In genomic region chr2:64980192-64980591, GRCh38 we compare ENCODE assay signal across 16 cellular contexts. TPM values are rescaled to one million over a fixed set of nuclear protein-coding genes. Genes with fewer than 3 reads are reported as not detected.
DNase-seq lines count a peak whose midpoint lies in the region; FAIRE-seq and TF ChIP-seq lines count a peak whose summit lies in the region.
"Had no signal": no experiment of that assay in that cellular context is flagged by ENCODE, and none has a peak within 500 bp of the region (broad histone marks: within the 10 kb centered on the region; RNA-seq: fewer than 3 reads in every experiment).

No MANE protein-coding gene starts in this region.

- no peak overlapping the region for H3K9ac ChIP-seq in parathyroid adenoma

- DNase-seq in GM12891 (ENCODE audit: insufficient read length, low spot score) = no peak
- peak; percentile 46 for DNase-seq in MV-4-11 (lab: John Stamatoyannopoulos, UW)
- DNase-seq in activated T-helper 2 cell treated with anti-CD3 and anti-CD28 coated beads, Interferon-gamma antibody, Interleukin-2, Interleukin-4, amounts not matched to agents 10 μg/mL and 5 μg/mL and 100 μg/mL, durations not matched to agents 14 hours and 24 hours and 36 hours (ENCODE audit: low spot score) = no peak
- no peak for DNase-seq in NCI-H2029 (lab: John Stamatoyannopoulos, UW)
- no peak for DNase-seq in activated CD4-positive, alpha-beta T cell treated with anti-CD3 and anti-CD28 coated beads, Interleukin-2, amount 50 U/mL, for 4 hours
- DNase-seq in activated T-cell treated with anti-CD3 and anti-CD28 coated beads, Interleukin-2, amount 50 U/mL, for 1 hour = no peak
- no peak for DNase-seq in activated T-cell treated with anti-CD3 and anti-CD28 coated beads, Interleukin-2, amount 50 U/mL, for 24 hours
- DNase-seq: CD8-positive, alpha-beta memory T cell; NCI-H446 treated with DMSO at 0.1 percent for 48 hours; NK-92 treated with Interleukin-12 subunit alpha and Interleukin-12 subunit beta, amount 100 ng/mL, for 24 hours; OCI-M1; Right ventricle myocardium superior had no signal

- FAIRE-seq in GM12891 (lab: Jason Lieb, UNC) = no peak
- FAIRE-seq: K562, RCC 7860 had no signal

- intact Hi-C loops in activated T-helper 2 cell treated with anti-CD3 and anti-CD28 coated beads, Interferon-gamma antibody, Interleukin-2, Interleukin-4, amounts not matched to agents 10 μg/mL and 5 μg/mL and 100 μg/mL, durations not matched to agents 14 hours and 24 hours and 36 hours (cut with micrococcal nuclease) = loop anchor here (5.0 to 10.0 kb wide), 3 partner anchors 245 to 768 kb away; partner anchors contain the start of gene SPRED2

- peak overlapping the region; percentile 10 for H3K27ac Mint-ChIP-seq in activated T-helper 2 cell treated with anti-CD3 and anti-CD28 coated beads, Interferon-gamma antibody, Interleukin-2, Interleukin-4, amounts not matched to agents 10 μg/mL and 5 μg/mL and 100 μg/mL, durations not matched to agents 14 hours and 24 hours and 36 hours
- no peak overlapping the region for H3K27ac Mint-ChIP-seq in activated T-cell treated with anti-CD3 and anti-CD28 coated beads, Interleukin-2, amount 50 U/mL, for 24 hours
- H3K27ac Mint-ChIP-seq: CD8-positive, alpha-beta memory T cell; T-helper 1 cell treated with Interleukin-12 subunit alpha and Interleukin-12 subunit beta and Interleukin-4 antibody, amounts not matched to agents 30 μg/mL and 1 μg/mL, for 36 hours had no signal

- H3K4me2 ChIP-seq in parathyroid adenoma (ENCODE audit: low read length) = no peak overlapping the region

- H2AFZ ChIP-seq in parathyroid adenoma = peak overlapping the region; percentile 13

- H3K9me3 Mint-ChIP-seq in activated T-helper 2 cell treated with anti-CD3 and anti-CD28 coated beads, Interferon-gamma antibody, Interleukin-2, Interleukin-4, amounts not matched to agents 10 μg/mL and 5 μg/mL and 100 μg/mL, durations not matched to agents 14 hours and 24 hours and 36 hours = no peaks in the 10 kb centered on the region
- no peaks in the 10 kb centered on the region for H3K9me3 Mint-ChIP-seq in activated T-cell treated with anti-CD3 and anti-CD28 coated beads, Interleukin-2, amount 50 U/mL, for 24 hours
- H3K9me3 Mint-ChIP-seq: CD8-positive, alpha-beta memory T cell; T-helper 1 cell treated with Interleukin-12 subunit alpha and Interleukin-12 subunit beta and Interleukin-4 antibody, amounts not matched to agents 30 μg/mL and 1 μg/mL, for 36 hours had no signal

- H3K4me3 ChIP-seq in parathyroid adenoma (ENCODE audit: low read depth, low read length) = no peak overlapping the region
- H3K4me3 ChIP-seq: K562 had no signal

- no peak overlapping the region for H3K27ac ChIP-seq in parathyroid adenoma

- TF ChIP-seq CTCF in parathyroid adenoma (IDR thresholded peaks at IDR 0.05) = no peak

- peaks cover 59% of the 10 kb centered on the region for H3K4me1 Mint-ChIP-seq in activated T-helper 2 cell treated with anti-CD3 and anti-CD28 coated beads, Interferon-gamma antibody, Interleukin-2, Interleukin-4, amounts not matched to agents 10 μg/mL and 5 μg/mL and 100 μg/mL, durations not matched to agents 14 hours and 24 hours and 36 hours (ENCODE audit: low read depth)
- H3K4me1 Mint-ChIP-seq in activated T-cell treated with anti-CD3 and anti-CD28 coated beads, Interleukin-2, amount 50 U/mL, for 24 hours (ENCODE audit: low read depth) = peaks cover 17% of the 10 kb centered on the region
- H3K4me1 Mint-ChIP-seq: CD8-positive, alpha-beta memory T cell had no signal

- H3K9me3 ChIP-seq in parathyroid adenoma (ENCODE audit: control insufficient read depth, low read length) = no peaks in the 10 kb centered on the region

- H3K36me3 ChIP-seq in parathyroid adenoma (ENCODE audit: control insufficient read depth, insufficient read depth, low read length) = no peaks in the 10 kb centered on the region

- peaks cover 6% of the 10 kb centered on the region for H3K4me1 ChIP-seq in parathyroid adenoma

- H3K36me3 Mint-ChIP-seq in activated T-helper 2 cell treated with anti-CD3 and anti-CD28 coated beads, Interferon-gamma antibody, Interleukin-2, Interleukin-4, amounts not matched to agents 10 μg/mL and 5 μg/mL and 100 μg/mL, durations not matched to agents 14 hours and 24 hours and 36 hours (ENCODE audit: low read depth) = peaks cover 6% of the 10 kb centered on the region
- no peaks in the 10 kb centered on the region for H3K36me3 Mint-ChIP-seq in activated T-cell treated with anti-CD3 and anti-CD28 coated beads, Interleukin-2, amount 50 U/mL, for 24 hours (ENCODE audit: low read depth)
- H3K36me3 Mint-ChIP-seq: CD8-positive, alpha-beta memory T cell had no signal

- H3K27me3 Mint-ChIP-seq in activated T-helper 2 cell treated with anti-CD3 and anti-CD28 coated beads, Interferon-gamma antibody, Interleukin-2, Interleukin-4, amounts not matched to agents 10 μg/mL and 5 μg/mL and 100 μg/mL, durations not matched to agents 14 hours and 24 hours and 36 hours (ENCODE audit: low read depth) = peaks cover 12% of the 10 kb centered on the region
- no peaks in the 10 kb centered on the region for H3K27me3 Mint-ChIP-seq in activated T-cell treated with anti-CD3 and anti-CD28 coated beads, Interleukin-2, amount 50 U/mL, for 24 hours

- TF ChIP-seq POLR2A in GM12891 (IDR thresholded peaks at IDR 0.05; ENCODE audit: low read depth, low read length) = no peak

- H3K79me2 ChIP-seq in parathyroid adenoma = no peaks in the 10 kb centered on the region

- H3K27me3 ChIP-seq in parathyroid adenoma (ENCODE audit: control insufficient read depth, insufficient read depth, low read length) = no peaks in the 10 kb centered on the region

- H3K4me3 Mint-ChIP-seq in activated T-helper 2 cell treated with anti-CD3 and anti-CD28 coated beads, Interferon-gamma antibody, Interleukin-2, Interleukin-4, amounts not matched to agents 10 μg/mL and 5 μg/mL and 100 μg/mL, durations not matched to agents 14 hours and 24 hours and 36 hours (ENCODE audit: low read depth) = no peak overlapping the region
- H3K4me3 Mint-ChIP-seq in activated T-cell treated with anti-CD3 and anti-CD28 coated beads, Interleukin-2, amount 50 U/mL, for 24 hours = no peak overlapping the region
- H3K4me3 Mint-ChIP-seq: T-helper 1 cell treated with Interleukin-12 subunit alpha and Interleukin-12 subunit beta and Interleukin-4 antibody, amounts not matched to agents 30 μg/mL and 1 μg/mL, for 36 hours had no signal

TF ChIP-seq in GM12891, 5 proteins besides CTCF, POLR2A, EP300 and RAD21:
- 0 out of 2 replicates have a peak, but pooled peaks have one; percentile 9 for TF ChIP-seq SPI1 (IDR thresholded peaks at IDR 0.05; ENCODE audit: low read depth, low read length)
- TF ChIP-seq TAF1 (IDR thresholded peaks at IDR 0.05; ENCODE audit: low read depth, low read length) = no peak
- no peak for TF ChIP-seq POU2F2 (IDR thresholded peaks at IDR 0.05; ENCODE audit: low read depth, low read length)
- no peak for TF ChIP-seq PAX5 (IDR thresholded peaks at IDR 0.05; ENCODE audit: insufficient read depth, low read length, severe bottlenecking)

RNA-seq across cellular contexts. Expression of gene SLC1A4, which starts 9.0 kb away (rescaled TPM):
- polyA plus RNA-seq in GM12891 (2012; ENCODE audit: low read depth, missing spikeins) = 25.7 TPM
- 21.0 and 22.5 TPM in 2 replicates for total RNA-seq in activated T-helper 2 cell treated with anti-CD3 and anti-CD28 coated beads, Interferon-gamma antibody, Interleukin-2, Interleukin-4, amounts not matched to agents 10 μg/mL and 5 μg/mL and 100 μg/mL, durations not matched to agents 14 hours and 24 hours and 36 hours
